1 cellular context compared by ENCODE assay signal in the genomic region with DNA sequence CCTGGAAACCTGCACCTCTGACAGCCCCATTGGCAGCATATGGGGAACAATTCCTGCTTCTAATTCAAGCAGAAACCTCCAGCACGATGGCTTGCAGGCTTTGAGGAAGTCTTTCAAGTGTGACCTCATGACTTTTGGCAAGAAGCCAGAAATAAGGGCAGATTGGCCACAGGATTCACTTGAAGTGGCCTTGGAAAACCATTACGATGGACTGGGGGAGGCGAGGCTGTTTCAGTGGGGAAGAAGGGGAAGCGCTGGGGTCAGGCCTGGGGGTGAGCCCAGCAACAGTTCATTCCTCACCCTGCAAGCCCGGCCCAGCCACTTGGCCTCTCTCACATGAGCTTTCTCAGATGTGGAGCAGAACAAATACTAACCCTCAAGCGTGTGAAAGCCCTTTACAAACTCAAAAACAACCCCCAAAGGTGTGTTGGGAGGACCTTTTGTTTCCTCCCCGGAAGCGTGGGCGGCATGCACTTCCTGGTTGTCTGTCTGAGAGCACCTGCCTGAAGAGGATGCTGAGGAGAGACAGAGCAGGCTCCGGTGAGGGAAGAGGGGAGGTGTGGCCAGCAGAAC.
TF ChIP-seq lines count a peak whose summit lies in the region.

No MANE protein-coding gene starts in this region.

TF ChIP-seq in H1, 55 proteins besides CTCF, POLR2A, EP300 and RAD21:
- TF ChIP-seq RXRA (IDR thresholded peaks at IDR 0.05; ENCODE audit: insufficient read depth, low read depth, low read length) (no peak), YY1 (IDR thresholded peaks at IDR 0.05; ENCODE audit: low read depth, low read length) (no peak), KDM1A (IDR thresholded peaks at IDR 0.05; ENCODE audit: borderline replicate concordance, low read length) (no peak), SIX5 (IDR thresholded peaks at IDR 0.05; ENCODE audit: low read depth, low read length) (no peak), HDAC6 (IDR thresholded peaks at IDR 0.05; ENCODE audit: low read depth, low read length) (no peak), BACH1 (IDR thresholded peaks at IDR 0.05; ENCODE audit: low read length) (no peak), CHD2 (IDR thresholded peaks at IDR 0.05; ENCODE audit: low read length) (no peak), KDM5A (IDR thresholded peaks at IDR 0.05; ENCODE audit: low read length) (no peak), BCL11A (IDR thresholded peaks at IDR 0.05; ENCODE audit: low read depth in 2 of 2, low read length in 2 of 2) (no peak), TCF12 (IDR thresholded peaks at IDR 0.05; ENCODE audit: low read depth, low read length) (no peak), EGR1 (IDR thresholded peaks at IDR 0.05; ENCODE audit: borderline replicate concordance, low read depth, low read length) (peak; percentile 94), SIRT6 (IDR thresholded peaks at IDR 0.05; ENCODE audit: low read length) (no peak), GTF2F1 (IDR thresholded peaks at IDR 0.05; ENCODE audit: borderline replicate concordance, low read depth, low read length) (no peak), CBX8 (IDR thresholded peaks at IDR 0.05; ENCODE audit: borderline replicate concordance, low read depth, low read length) (no peak), GABPA (IDR thresholded peaks at IDR 0.05; ENCODE audit: borderline replicate concordance, insufficient read depth, low read length) (no peak)
- TF ChIP-seq, protein P1, sequence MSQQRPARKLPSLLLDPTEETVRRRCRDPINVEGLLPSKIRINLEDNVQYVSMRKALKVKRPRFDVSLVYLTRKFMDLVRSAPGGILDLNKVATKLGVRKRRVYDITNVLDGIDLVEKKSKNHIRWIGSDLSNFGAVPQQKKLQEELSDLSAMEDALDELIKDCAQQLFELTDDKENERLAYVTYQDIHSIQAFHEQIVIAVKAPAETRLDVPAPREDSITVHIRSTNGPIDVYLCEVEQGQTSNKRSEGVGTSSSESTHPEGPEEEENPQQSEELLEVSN (IDR thresholded peaks at IDR 0.05) = no peak
- TF ChIP-seq, protein P2, sequence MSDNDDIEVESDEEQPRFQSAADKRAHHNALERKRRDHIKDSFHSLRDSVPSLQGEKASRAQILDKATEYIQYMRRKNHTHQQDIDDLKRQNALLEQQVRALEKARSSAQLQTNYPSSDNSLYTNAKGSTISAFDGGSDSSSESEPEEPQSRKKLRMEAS (IDR thresholded peaks at IDR 0.05) = 0 out of 2 replicates have a peak, but pooled peaks have one; percentile 13
- TF ChIP-seq, protein P3, sequence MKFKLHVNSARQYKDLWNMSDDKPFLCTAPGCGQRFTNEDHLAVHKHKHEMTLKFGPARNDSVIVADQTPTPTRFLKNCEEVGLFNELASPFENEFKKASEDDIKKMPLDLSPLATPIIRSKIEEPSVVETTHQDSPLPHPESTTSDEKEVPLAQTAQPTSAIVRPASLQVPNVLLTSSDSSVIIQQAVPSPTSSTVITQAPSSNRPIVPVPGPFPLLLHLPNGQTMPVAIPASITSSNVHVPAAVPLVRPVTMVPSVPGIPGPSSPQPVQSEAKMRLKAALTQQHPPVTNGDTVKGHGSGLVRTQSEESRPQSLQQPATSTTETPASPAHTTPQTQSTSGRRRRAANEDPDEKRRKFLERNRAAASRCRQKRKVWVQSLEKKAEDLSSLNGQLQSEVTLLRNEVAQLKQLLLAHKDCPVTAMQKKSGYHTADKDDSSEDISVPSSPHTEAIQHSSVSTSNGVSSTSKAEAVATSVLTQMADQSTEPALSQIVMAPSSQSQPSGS (IDR thresholded peaks at IDR 0.05; ENCODE audit: low read length) = no peak
